In genomic region chr7:97342512-97342911, GRCh38 we compare ENCODE assay signal across 24 cellular contexts.
A peak's percentile ranks its signal among the peaks of the same experiment; 100 is the strongest.
DNase-seq lines count a peak whose midpoint lies in the region; TF ChIP-seq lines count a peak whose summit lies in the region.
"Had no signal": no experiment of that assay in that cellular context is flagged by ENCODE, and none has a peak within 500 bp of the region (broad histone marks: within the 10 kb centered on the region; RNA-seq: fewer than 3 reads in every experiment).

No MANE protein-coding gene starts in this region.

- DNase-seq in NCI-H1436 (lab: John Stamatoyannopoulos, UW): peak; percentile 13
- DNase-seq in NCI-H1436 treated with DMSO at 0.1 percent for 48 hours (lab: John Stamatoyannopoulos, UW): no peak
- DNase-seq in NCI-H1092 treated with DMSO at 0.1 percent for 48 hours (lab: John Stamatoyannopoulos, UW): peak; percentile 20
- peak; percentile 77 for DNase-seq in NCI-H748 treated with DMSO at 0.1 percent for 48 hours (lab: John Stamatoyannopoulos, UW)
- DNase-seq in cortex of kidney (lab: John Stamatoyannopoulos, UW): no peak
- no peak for DNase-seq in NCI-H526 treated with DMSO at 0.1 percent for 48 hours (lab: John Stamatoyannopoulos, UW)
- no peak for DNase-seq in CD14-positive monocyte (ENCODE audit: low spot score)
- DNase-seq: activated CD4-positive, alpha-beta T cell treated with anti-CD3 and anti-CD28 coated beads for 1 hour; activated T-cell treated with anti-CD3 and anti-CD28 coated beads, Interleukin-2, amount 50 U/mL, for 1 hour; CD4-positive, alpha-beta memory T cell; DND-41; GOT3; mesenchymal stem cell; naive B cell; NCI-H1048; NCI-H2227 treated with DMSO at 0.1 percent for 48 hours; NK-92 treated with Interleukin-12 subunit alpha and Interleukin-12 subunit beta, amount 100 ng/mL, for 24 hours; nucleus accumbens; PC-9; SIG-M5; upper lobe of left lung had no signal

- no peaks in the 10 kb centered on the region for H3K9me3 ChIP-seq in parathyroid adenoma (ENCODE audit: control insufficient read depth, low read length)
- H3K9me3 ChIP-seq: upper lobe of left lung had no signal

- no peak overlapping the region for H3K4me3 Mint-ChIP-seq in CD14-positive monocyte
- H3K4me3 Mint-ChIP-seq: brain; CD4-positive, alpha-beta memory T cell; naive B cell had no signal

- TF ChIP-seq CTCF in parathyroid adenoma (IDR thresholded peaks at IDR 0.05) (no peak), CD14-positive monocyte (IDR thresholded peaks at IDR 0.05) (no peak)

- peak overlapping the region; percentile 13 for H3K4me2 ChIP-seq in parathyroid adenoma (ENCODE audit: low read length)
- H3K4me2 ChIP-seq: PC-9 had no signal

- H3K27me3 ChIP-seq in parathyroid adenoma (ENCODE audit: control insufficient read depth, insufficient read depth, low read length): no peaks in the 10 kb centered on the region
- H3K27me3 ChIP-seq: adrenal gland, upper lobe of left lung had no signal

- no peaks in the 10 kb centered on the region for H3K4me1 Mint-ChIP-seq in CD14-positive monocyte
- H3K4me1 Mint-ChIP-seq: brain; CD4-positive, alpha-beta memory T cell; naive B cell had no signal

- H3K27ac ChIP-seq in parathyroid adenoma: peak overlapping the region; percentile 33
- H3K27ac ChIP-seq: adrenal gland, PC-9, upper lobe of left lung had no signal

- peaks cover 4% of the 10 kb centered on the region for H3K4me1 ChIP-seq in parathyroid adenoma
- H3K4me1 ChIP-seq: upper lobe of left lung had no signal

- H3K79me2 ChIP-seq in parathyroid adenoma: no peaks in the 10 kb centered on the region

- H3K27ac Mint-ChIP-seq in CD14-positive monocyte: no peak overlapping the region
- H3K27ac Mint-ChIP-seq: brain; CD4-positive, alpha-beta memory T cell; naive B cell had no signal

- H3K36me3 Mint-ChIP-seq in CD14-positive monocyte: no peaks in the 10 kb centered on the region
- H3K36me3 Mint-ChIP-seq: brain; CD4-positive, alpha-beta memory T cell; naive B cell had no signal

- no peak overlapping the region for H3K9ac ChIP-seq in parathyroid adenoma

- no peaks in the 10 kb centered on the region for H3K36me3 ChIP-seq in parathyroid adenoma (ENCODE audit: control insufficient read depth, insufficient read depth, low read length)
- H3K36me3 ChIP-seq: adrenal gland, upper lobe of left lung had no signal

- peaks cover 0 to 2% (median 0%) of the 10 kb centered on the region in 3 donors for H3K27me3 Mint-ChIP-seq in CD14-positive monocyte (ENCODE audit: low read depth in 3 of 3)
- H3K27me3 Mint-ChIP-seq: naive B cell had no signal

- intact Hi-C loops in CD14-positive monocyte (cut with micrococcal nuclease): no loop called here

- H2AFZ ChIP-seq in parathyroid adenoma: peak overlapping the region; percentile 43
- H2AFZ ChIP-seq: PC-9 had no signal

- no peak overlapping the region for H3K4me3 ChIP-seq in parathyroid adenoma (ENCODE audit: low read depth, low read length)
- H3K4me3 ChIP-seq: adrenal gland, PC-9, upper lobe of left lung had no signal

- H3K9me3 Mint-ChIP-seq in CD14-positive monocyte: peaks cover 5 to 19% (median 12%) of the 10 kb centered on the region in 7 donors

Comparison
In these comparisons a context has a peak if more than half of its experiments do, and no peak if none do; other contexts are left out.
1. DNase-seq: peak in NCI-H1436 (single experiment), NCI-H1092 treated with DMSO at 0.1 percent for 48 hours (single experiment) and NCI-H748 treated with DMSO at 0.1 percent for 48 hours (single experiment); none in NCI-H1436 treated with DMSO at 0.1 percent for 48 hours (single experiment), cortex of kidney (single experiment), NCI-H526 treated with DMSO at 0.1 percent for 48 hours (single experiment) and CD14-positive monocyte (single experiment).